Comparison of ENCODE assay signal across 10 cellular contexts in the genomic region with DNA sequence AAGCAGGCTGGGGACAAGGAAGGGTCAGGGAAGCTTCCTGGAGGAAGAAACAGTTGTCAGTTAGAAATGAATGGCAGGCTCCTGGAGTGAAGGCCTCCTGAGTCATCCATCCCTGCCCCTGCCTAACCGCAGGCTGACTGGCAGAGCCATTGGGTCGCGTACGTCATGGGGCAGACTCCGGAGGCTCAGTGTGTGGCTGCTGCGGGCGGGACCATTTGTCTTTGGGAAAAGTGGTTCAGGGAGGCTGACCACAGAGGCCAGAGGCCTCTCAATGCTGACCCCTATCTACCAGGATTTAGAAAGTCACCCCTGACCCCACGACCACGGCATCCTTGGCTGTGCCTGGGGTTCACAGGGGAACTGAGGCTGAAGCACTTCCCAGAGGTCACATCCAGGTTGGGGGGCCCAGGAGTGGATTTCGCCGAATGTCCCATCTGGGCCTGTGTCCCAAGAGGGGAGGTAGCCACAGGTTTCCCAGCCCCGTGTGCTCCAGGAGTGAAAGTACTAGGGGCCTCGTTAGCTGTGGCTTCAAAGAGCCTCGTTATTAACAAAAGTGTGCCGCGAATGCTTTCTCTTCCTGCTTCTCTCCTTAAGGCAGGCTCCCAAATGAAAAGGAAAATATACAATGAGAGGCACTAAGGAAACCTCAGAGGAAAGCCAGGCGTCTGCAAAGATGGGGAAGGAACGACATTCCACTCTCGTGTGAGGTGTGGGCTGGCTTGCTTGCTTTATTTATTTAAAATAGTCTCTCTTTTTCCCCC. TPM values are rescaled to one million over a fixed set of nuclear protein-coding genes. Genes with fewer than 3 reads are reported as not detected.
DNase-seq lines count a peak whose midpoint lies in the region; ATAC-seq, FAIRE-seq and TF ChIP-seq lines count a peak whose summit lies in the region.
"Had no signal": no experiment of that assay in that cellular context is flagged by ENCODE, and none has a peak within 500 bp of the region (broad histone marks: within the 10 kb centered on the region; RNA-seq: fewer than 3 reads in every experiment).

No MANE protein-coding gene starts in this region.

- no peaks in the 10 kb centered on the region for H3K9me3 Mint-ChIP-seq in activated CD4-positive, alpha-beta memory T cell treated with anti-CD3 and anti-CD28 coated beads for 36 hours
- H3K9me3 Mint-ChIP-seq: activated B cell treated with CpG ODN at 0.5 μM for 24 hours had no signal

- peaks cover 12 to 37% of the 10 kb centered on the region in 2 donors for H3K4me1 ChIP-seq in left lung

- POLR2A ChIA-PET in AG04450 (lab: Yijun Ruan, JAX) = no interaction called here
- POLR2A ChIA-PET in activated CD4-positive, alpha-beta memory T cell treated with anti-CD3 and anti-CD28 coated beads for 36 hours (lab: Charles Lee) = no interaction called here

- peaks cover 34% of the 10 kb centered on the region for H3K27me3 ChIP-seq in AG04450 (ENCODE audit: control insufficient read depth, insufficient read depth, low read length)
- H3K27me3 ChIP-seq in left lung = no peaks in the 10 kb centered on the region

- in situ Hi-C loops in astrocyte of the cerebellum (cut with HindIII; ENCODE audit: low sequenced_read_pairs) = loop anchor here (5.0 kb wide), 1 partner anchor 87 kb away; no protein-coding TSS in a partner anchor

- H3K4me1 Mint-ChIP-seq in activated CD4-positive, alpha-beta memory T cell treated with anti-CD3 and anti-CD28 coated beads for 36 hours (ENCODE audit: low read depth) = peaks cover 2% of the 10 kb centered on the region
- H3K4me1 Mint-ChIP-seq: activated B cell treated with CpG ODN at 0.5 μM for 24 hours had no signal

- CTCF ChIA-PET in AG04450 (lab: Charles Lee) = interaction anchor here (0.5 to 0.7 kb wide), 2 partner anchors 9 to 120 kb away, joined by 3 read pairs; no protein-coding TSS in a partner anchor
- CTCF ChIA-PET in activated CD4-positive, alpha-beta memory T cell treated with anti-CD3 and anti-CD28 coated beads for 36 hours (lab: Charles Lee) = interaction anchor here (0.6 kb wide), 1 partner anchor 45 kb away, joined by 4 read pairs; no protein-coding TSS in a partner anchor

- peak overlapping the region; percentile 21 for H3K27ac ChIP-seq in AG04450 (ENCODE audit: low read depth, low read length)
- H3K27ac ChIP-seq in left lung = peak overlapping the region in 1 of 2 donors; percentile 9

- H3K27me3 Mint-ChIP-seq in activated CD4-positive, alpha-beta memory T cell treated with anti-CD3 and anti-CD28 coated beads for 36 hours = no peaks in the 10 kb centered on the region
- H3K27me3 Mint-ChIP-seq: activated B cell treated with CpG ODN at 0.5 μM for 24 hours had no signal

- H3K27ac Mint-ChIP-seq in activated CD4-positive, alpha-beta memory T cell treated with anti-CD3 and anti-CD28 coated beads for 36 hours = no peak overlapping the region
- H3K27ac Mint-ChIP-seq: activated B cell treated with CpG ODN at 0.5 μM for 24 hours had no signal

- H3K4me3 ChIP-seq in AG04450 (ENCODE audit: low read depth, low read length) = no peak overlapping the region
- H3K4me3 ChIP-seq in astrocyte of the cerebellum (ENCODE audit: low read depth, low read length) = no peak overlapping the region
- no peak overlapping the region for H3K4me3 ChIP-seq in left lung

- no peaks in the 10 kb centered on the region for H3K36me3 Mint-ChIP-seq in activated CD4-positive, alpha-beta memory T cell treated with anti-CD3 and anti-CD28 coated beads for 36 hours

- intact Hi-C loops in left lung (cut with DNase I) = no loop called here
- intact Hi-C loops in activated CD4-positive, alpha-beta memory T cell treated with anti-CD3 and anti-CD28 coated beads for 36 hours (cut with micrococcal nuclease) = no loop called here

- no peaks in the 10 kb centered on the region for H3K36me3 ChIP-seq in left lung

- TF ChIP-seq CTCF in AG04450 (IDR thresholded peaks at IDR 0.05; ENCODE audit: low read depth, low read length) (no peak), astrocyte of the cerebellum (IDR thresholded peaks at IDR 0.05; ENCODE audit: low read depth, low read length, missing control alignments) (no peak), left lung (IDR thresholded peaks at IDR 0.05) (no peak)

- DNase-seq in AG04450 (ENCODE audit: low read depth, low spot score) (no peak), HT1080 (ENCODE audit: low read depth) (peak; percentile 93), astrocyte of the cerebellum (ENCODE audit: low read depth) (peak; percentile 33), left lung (peak; percentile 57 to 80), GM12891 (ENCODE audit: insufficient read length, low spot score) (no peak)
- no peak for DNase-seq in activated CD4-positive, alpha-beta memory T cell treated with anti-CD3 and anti-CD28 coated beads for 36 hours
- DNase-seq: activated B cell treated with CpG ODN at 0.5 μM for 24 hours had no signal

- FAIRE-seq in GM12891 (lab: Jason Lieb, UNC) = no peak
- FAIRE-seq: G401.6 had no signal

- H3K9me3 ChIP-seq in AG04450 (ENCODE audit: control insufficient read depth, insufficient read depth, low read length) = no peaks in the 10 kb centered on the region; the same call in 1 of the 2 replicates
- H3K9me3 ChIP-seq in left lung = no peaks in the 10 kb centered on the region

- TF ChIP-seq POLR2A in GM12891 (IDR thresholded peaks at IDR 0.05; ENCODE audit: low read depth, low read length) = no peak

- H3K4me3 Mint-ChIP-seq in activated CD4-positive, alpha-beta memory T cell treated with anti-CD3 and anti-CD28 coated beads for 36 hours = no peak overlapping the region
- H3K4me3 Mint-ChIP-seq: activated B cell treated with CpG ODN at 0.5 μM for 24 hours had no signal

- ATAC-seq in left lung (peak; percentile 29), HG03095 (IDR thresholded peaks at IDR 0.05; ENCODE audit: unreplicated experiment) (no peak), GM18511 (IDR thresholded peaks at IDR 0.05; ENCODE audit: unreplicated experiment) (no peak)

TF ChIP-seq in GM12891, 5 proteins besides CTCF, POLR2A, EP300 and RAD21:
- TF ChIP-seq POU2F2 (IDR thresholded peaks at IDR 0.05; ENCODE audit: low read depth, low read length) (no peak), SPI1 (IDR thresholded peaks at IDR 0.05; ENCODE audit: low read depth, low read length) (no peak), POLR2AphosphoS5 (IDR thresholded peaks at IDR 0.05; ENCODE audit: low read depth, low read length) (no peak), PAX5 (IDR thresholded peaks at IDR 0.05; ENCODE audit: insufficient read depth, low read length, severe bottlenecking) (no peak), TAF1 (IDR thresholded peaks at IDR 0.05; ENCODE audit: low read depth, low read length) (no peak)

RNA-seq across cellular contexts. Expression of gene FLRT1, which starts 58.9 kb away (rescaled TPM):
- polyA plus RNA-seq in AG04450 (2011; rRNA removed) = 0.17 and 0.33 TPM in 2 replicates
- polyA minus RNA-seq in AG04450 (2011; rRNA and poly(A)+ RNA removed) = 0.13 and 0.46 TPM in 2 replicates
- total RNA-seq in HT1080 (2014; rRNA removed; shearing (Covaris generic)) = not detected in 2 replicates
- polyA plus RNA-seq in HT1080 (2015; cell fraction: cytosol; rRNA removed) = 0.01 and 0.06 TPM in 2 replicates
- polyA plus RNA-seq in HT1080 (2015; cell fraction: nucleus; rRNA removed) = not detected in 2 replicates
- under 1 TPM; 0.15 to 0.18 TPM for total RNA-seq in left lung
- total RNA-seq in activated CD4-positive, alpha-beta memory T cell treated with anti-CD3 and anti-CD28 coated beads for 36 hours = under 1 TPM; 0.36 to 0.50 TPM
- 0.05 TPM for polyA plus RNA-seq in GM12891 (2012; ENCODE audit: low read depth, missing spikeins)
- total RNA-seq: activated B cell treated with CpG ODN at 0.5 μM for 24 hours had no signal

Comparison
In these comparisons a context has a peak if more than half of its experiments do, and no peak if none do; other contexts are left out.
1. DNase-seq: peak in HT1080 (single experiment), astrocyte of the cerebellum (single experiment) and left lung (2 of 2); none in AG04450 (single experiment), activated CD4-positive, alpha-beta memory T cell treated with anti-CD3 and anti-CD28 coated beads for 36 hours (single experiment) and GM12891 (single experiment).